8 cellular contexts compared by ENCODE assay signal in the genomic region with DNA sequence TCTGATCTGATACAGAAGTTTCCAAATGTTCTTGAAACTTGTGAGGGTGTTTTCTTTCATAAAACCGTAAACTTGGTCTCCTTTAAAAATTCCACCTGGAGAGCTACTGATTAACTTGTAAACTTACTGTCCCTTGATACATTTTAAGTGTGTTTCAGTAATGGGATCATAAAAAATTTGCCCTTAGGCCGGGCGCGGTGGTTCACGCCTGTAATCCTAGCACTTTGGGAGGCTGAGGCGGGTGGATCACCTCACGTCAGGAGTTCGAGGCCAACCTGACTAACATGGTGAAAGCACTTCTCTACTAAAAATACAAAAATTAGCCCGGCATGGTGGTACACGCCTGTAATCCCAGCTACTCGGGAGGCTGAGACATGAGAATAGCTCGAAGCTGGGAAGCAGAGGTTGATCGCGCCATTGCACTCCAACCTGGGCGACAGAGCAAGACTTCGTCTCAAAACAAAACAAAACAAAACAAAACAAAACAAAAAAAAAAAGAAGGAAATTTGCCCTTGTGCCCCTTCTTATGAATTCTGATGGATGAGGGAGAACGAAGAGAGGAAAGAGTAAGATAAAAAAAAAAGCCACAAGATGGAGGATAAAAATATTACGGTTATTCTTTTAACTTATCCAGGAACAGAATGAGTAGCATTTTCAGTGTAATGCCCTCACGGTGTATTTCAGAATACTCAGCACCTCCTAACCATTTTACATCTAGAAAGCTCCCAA. TPM values are rescaled to one million over a fixed set of nuclear protein-coding genes. Genes with fewer than 3 reads are reported as not detected.
DNase-seq lines count a peak whose midpoint lies in the region; ATAC-seq, FAIRE-seq and TF ChIP-seq lines count a peak whose summit lies in the region.

No MANE protein-coding gene starts in this region.

- ATAC-seq in K562 = no peak

- peak overlapping the region; percentile 76 for H3K4me3 Mint-ChIP-seq in activated naive CD4-positive, alpha-beta T cell treated with anti-CD3 and anti-CD28 coated beads, Interleukin-2, amount 50 U/mL, for 24 hours
- peak overlapping the region; percentile 56 for H3K4me3 Mint-ChIP-seq in mesothelial cell of epicardium

- H3K79me2 ChIP-seq in K562 (ENCODE audit: control insufficient read depth, insufficient read depth, low read length) = no peaks in the 10 kb centered on the region

- TF ChIP-seq CTCF in K562 (IDR thresholded peaks at IDR 0.05 in 2 of 3, conservative IDR thresholded peaks at IDR 0.05 in 1 of 3; ENCODE audit: insufficient read depth in 2 of 3, low read depth in 1 of 3, low read length in 3 of 3) = no peak
- TF ChIP-seq CTCF in mesothelial cell of epicardium (IDR thresholded peaks at IDR 0.05; ENCODE audit: unreplicated experiment) = no peak
- TF ChIP-seq CTCF in uterus (IDR thresholded peaks at IDR 0.05) = peak in 1 of 4 experiments; percentile 5

- H4K20me1 ChIP-seq in K562 (replicated peaks; ENCODE audit: control insufficient read depth, insufficient read depth, low read length) = no peaks in the 10 kb centered on the region

- H3K36me3 ChIP-seq in K562 (ENCODE audit: control insufficient read depth, insufficient read depth, low read length) (no peaks in the 10 kb centered on the region), uterus (no peaks in the 10 kb centered on the region)

- peaks cover 0 to 19% of the 10 kb centered on the region in 2 experiments; a peak in 3 of 5 replicates for H3K4me1 ChIP-seq in K562 (replicated peaks in 1 of 2; ENCODE audit: control insufficient read depth in 2 of 2, insufficient read depth in 2 of 2, low read length in 2 of 2)
- no peaks in the 10 kb centered on the region for H3K4me1 ChIP-seq in uterus

- in situ Hi-C loops in K562 (cut with MboI) = no loop called here

- peak overlapping the region; percentile 92 for H2AFZ ChIP-seq in K562 (ENCODE audit: low read depth, low read length)

- H3K27ac ChIP-seq in K562 (ENCODE audit: extremely low read depth, low read depth, low read length) (peak overlapping the region; percentile 14; the same call in 2 of the 3 replicates), uterus (peak overlapping the region; percentile 44 to 66)

- H3K4me3 ChIP-seq in K562 = no peak overlapping the region
- H3K4me3 ChIP-seq in uterus = no peak overlapping the region

- intact Hi-C loops in K562 (cut with micrococcal nuclease) = loop anchor here (5.0 kb wide), 1 partner anchor 44 kb away; no protein-coding TSS in a partner anchor
- intact Hi-C loops in uterus (cut with DNase I; ENCODE audit: low total_unique reads) = no loop called here

- no TSS peak for BruUV-seq in K562 (replicated peaks; lab: Mats Ljungman, UMichigan)

- peaks cover 39% of the 10 kb centered on the region for H3K4me1 Mint-ChIP-seq in activated naive CD4-positive, alpha-beta T cell treated with anti-CD3 and anti-CD28 coated beads, Interleukin-2, amount 50 U/mL, for 24 hours
- H3K4me1 Mint-ChIP-seq in mesothelial cell of epicardium = peaks cover 30% of the 10 kb centered on the region

- no peak for FAIRE-seq in K562 (lab: Jason Lieb, UNC)

- CTCF ChIA-PET in K562 (lab: Yijun Ruan, JAX; ENCODE audit: low intra/inter-chr PET ratio) = interaction anchor here (0.5 to 2.1 kb wide), 3 partner anchors 191 to 254 kb away, joined by 3 to 12 read pairs (median 4); no protein-coding TSS in a partner anchor

- H3K9me3 ChIP-seq in K562 (replicated peaks; ENCODE audit: control insufficient read depth, insufficient read depth, low read depth, low read length) (no peaks in the 10 kb centered on the region), uterus (no peaks in the 10 kb centered on the region)

- peak overlapping the region in 1 of 2 experiments; percentile 27; a peak in 1 of 4 replicates for H3K9ac ChIP-seq in K562 (ENCODE audit: insufficient read depth in 1 of 2, low read depth in 2 of 2, low read length in 2 of 2)

- TF ChIP-seq POLR2A in K562 (conservative IDR thresholded peaks at IDR 0.05) (no peak), uterus (IDR thresholded peaks at IDR 0.05) (no peak)

- no peak for TF ChIP-seq EP300 in K562 (IDR thresholded peaks at IDR 0.05; ENCODE audit: low read length)

- no peaks in the 10 kb centered on the region for H3K9me3 Mint-ChIP-seq in activated naive CD4-positive, alpha-beta T cell treated with anti-CD3 and anti-CD28 coated beads, Interleukin-2, amount 50 U/mL, for 24 hours
- no peaks in the 10 kb centered on the region for H3K9me3 Mint-ChIP-seq in mesothelial cell of epicardium

- no peaks in the 10 kb centered on the region for H3K36me3 Mint-ChIP-seq in activated naive CD4-positive, alpha-beta T cell treated with anti-CD3 and anti-CD28 coated beads, Interleukin-2, amount 50 U/mL, for 24 hours
- H3K36me3 Mint-ChIP-seq in mesothelial cell of epicardium = no peaks in the 10 kb centered on the region

- no peaks in the 10 kb centered on the region for H3K27me3 Mint-ChIP-seq in activated naive CD4-positive, alpha-beta T cell treated with anti-CD3 and anti-CD28 coated beads, Interleukin-2, amount 50 U/mL, for 24 hours
- no peaks in the 10 kb centered on the region for H3K27me3 Mint-ChIP-seq in mesothelial cell of epicardium (ENCODE audit: low read depth)

- POLR2A ChIA-PET in K562 (lab: Yijun Ruan, JAX) = interaction anchor here (0.7 to 1.0 kb wide), 3 partner anchors 13 to 235 kb away, joined by 3 to 7 read pairs (median 3); no protein-coding TSS in a partner anchor

- no peaks in the 10 kb centered on the region for H3K9me1 ChIP-seq in K562 (ENCODE audit: control insufficient read depth, insufficient read depth, low read length)

- H3K27ac Mint-ChIP-seq in activated naive CD4-positive, alpha-beta T cell treated with anti-CD3 and anti-CD28 coated beads, Interleukin-2, amount 50 U/mL, for 24 hours = no peak overlapping the region
- peak overlapping the region; percentile 68 for H3K27ac Mint-ChIP-seq in mesothelial cell of epicardium

- DNase-seq in activated naive CD4-positive, alpha-beta T cell (lab: John Stamatoyannopoulos, UW) = no peak
- DNase-seq in K562 (ENCODE audit: extremely low read depth in 1 of 4, low spot score in 3 of 4) (no peak), mesothelial cell of epicardium (ENCODE audit: low spot score in 2 of 2, unreplicated experiment in 2 of 2) (no peak), uterus (no peak), epidermal melanocyte (ENCODE audit: insufficient read length, low spot score) (no peak), MV-4-11 (lab: John Stamatoyannopoulos, UW) (no peak), DMS 273 treated with DMSO at 0.1 percent for 48 hours (lab: John Stamatoyannopoulos, UW) (no peak)

- TF ChIP-seq RAD21 in K562 (CRISPR knock-in tag; conservative IDR thresholded peaks at IDR 0.05 in 1 of 2, IDR thresholded peaks at IDR 0.05 in 1 of 2) = no peak

- H3K4me2 ChIP-seq in K562 (ENCODE audit: insufficient read depth, low read length) = peak overlapping the region; percentile 58

- WGBS in K562 (ENCODE audit: insufficient coverage, low coverage, missing lambda C conversion rate) = 61% methylated on average over 18 of the region's 19 CpGs

- no peaks in the 10 kb centered on the region for H3K27me3 ChIP-seq in K562 (ENCODE audit: control insufficient read depth in 2 of 2, insufficient read depth in 2 of 2, low read length in 2 of 2)
- H3K27me3 ChIP-seq in uterus = no peaks in the 10 kb centered on the region

TF ChIP-seq in K562, 482 proteins besides CTCF, POLR2A, EP300 and RAD21 (continues in another document):
- TF ChIP-seq CSDE1 (IDR thresholded peaks at IDR 0.05) (0 out of 4 replicates have a peak, but pooled peaks of 1 of the 2 experiments have one; percentile 20), SMARCE1 (IDR thresholded peaks at IDR 0.05) (no peak)
- TF ChIP-seq, protein P1, sequence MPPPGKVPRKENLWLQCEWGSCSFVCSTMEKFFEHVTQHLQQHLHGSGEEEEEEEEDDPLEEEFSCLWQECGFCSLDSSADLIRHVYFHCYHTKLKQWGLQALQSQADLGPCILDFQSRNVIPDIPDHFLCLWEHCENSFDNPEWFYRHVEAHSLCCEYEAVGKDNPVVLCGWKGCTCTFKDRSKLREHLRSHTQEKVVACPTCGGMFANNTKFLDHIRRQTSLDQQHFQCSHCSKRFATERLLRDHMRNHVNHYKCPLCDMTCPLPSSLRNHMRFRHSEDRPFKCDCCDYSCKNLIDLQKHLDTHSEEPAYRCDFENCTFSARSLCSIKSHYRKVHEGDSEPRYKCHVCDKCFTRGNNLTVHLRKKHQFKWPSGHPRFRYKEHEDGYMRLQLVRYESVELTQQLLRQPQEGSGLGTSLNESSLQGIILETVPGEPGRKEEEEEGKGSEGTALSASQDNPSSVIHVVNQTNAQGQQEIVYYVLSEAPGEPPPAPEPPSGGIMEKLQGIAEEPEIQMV (tag; conservative IDR thresholded peaks at IDR 0.05; ENCODE audit: low read depth) = 0 out of 2 replicates have a peak, but pooled peaks have one; percentile 25

RNA-seq across cellular contexts. Expression of a gene that starts 32.1 kb away (rescaled TPM):
- total RNA-seq in K562 (2011; cell fraction: chromatin; rRNA removed; ENCODE audit: low replicate concordance) = 7.9 and 26.9 TPM in 2 replicates
- total RNA-seq in K562 (2011; cell fraction: nucleolus; rRNA removed) = 3.9 and 4.0 TPM in 2 replicates
- 9.6 and 11.8 TPM in 2 replicates for total RNA-seq in K562 (2011; cell fraction: nucleoplasm; rRNA removed)
- total RNA-seq in K562 (2014; rRNA removed) (4.3 and 5.3 TPM in 2 replicates), K562 (2014; rRNA removed; fragmentation: Illumina TruSeq; extraction: Trizol) (11.5 and 12.6 TPM in 2 replicates), K562 (2015; rRNA removed; fragmentation: Illumina TruSeq; extraction: Trizol) (8.9 and 10.2 TPM in 2 replicates), K562 (2021) (9.2 and 9.3 TPM in 2 replicates), mesothelial cell of epicardium (8.6 to 10.0 TPM (median 9.7 TPM) in 3 replicates), uterus (10 to 100 TPM in 2 of 4 donors, 1 to 10 TPM in 2; 4.1 to 20.5 (median 12.3) TPM)
- polyA plus RNA-seq in K562 (2011; rRNA removed) (3.0 and 4.4 TPM in 2 replicates), K562 (2014; fragmentation: Illumina TruSeq; extraction: Trizol) (6.6 and 7.9 TPM in 2 replicates), K562 (2014; fragmentation: Nextera tagmentation; extraction: Ambion mirVana) (1 to 10 TPM; 1.3 to 2.2 TPM), K562 (2014; rRNA removed) (3.7 and 4.5 TPM in 2 replicates)
- polyA plus RNA-seq in K562 (2011; cell fraction: cytosol; rRNA removed) = 0.85 and 1.6 TPM in 2 replicates
- 1.4 and 2.2 TPM in 2 replicates for polyA plus RNA-seq in K562 (2011; cell fraction: nucleus; rRNA removed)
- 4.2 and 4.4 TPM in 2 replicates for polyA plus RNA-seq in K562 (2012)
- polyA minus RNA-seq in K562 (2011; rRNA and poly(A)+ RNA removed) = 8.4 and 9.4 TPM in 2 replicates
- 2.5 and 3.6 TPM in 2 replicates for polyA minus RNA-seq in K562 (2011; cell fraction: cytosol; rRNA and poly(A)+ RNA removed)
- 3.5 and 5.8 TPM in 2 replicates for polyA minus RNA-seq in K562 (2011; cell fraction: nucleus; rRNA and poly(A)+ RNA removed)
